17 cellular contexts compared by ENCODE assay signal in genomic region chr1:61388586-61388985, GRCh38.
A peak's percentile ranks its signal among the peaks of the same experiment; 100 is the strongest.
DNase-seq lines count a peak whose midpoint lies in the region; ATAC-seq, FAIRE-seq and TF ChIP-seq lines count a peak whose summit lies in the region.
"Had no signal": no experiment of that assay in that cellular context is flagged by ENCODE, and none has a peak within 500 bp of the region (broad histone marks: within the 10 kb centered on the region; RNA-seq: fewer than 3 reads in every experiment).

No MANE protein-coding gene starts in this region.

- peaks cover 50% of the 10 kb centered on the region for H3K36me3 ChIP-seq in adipocyte (ENCODE audit: control insufficient read depth, insufficient read depth, low read length, severe bottlenecking)

- peaks cover 5% of the 10 kb centered on the region for H3K4me1 ChIP-seq in adipocyte (ENCODE audit: control insufficient read depth, insufficient read depth, low read length)
- H3K4me1 ChIP-seq: Caco-2 had no signal

- H3K27me3 ChIP-seq in adipocyte (replicated peaks; ENCODE audit: control insufficient read depth, insufficient read depth, low read length) = no peaks in the 10 kb centered on the region
- H3K27me3 ChIP-seq: sigmoid colon had no signal

- peak overlapping the region; percentile 7 for H3K4me3 ChIP-seq in adipocyte (ENCODE audit: low read length)
- H3K4me3 ChIP-seq in fibroblast of mammary gland (ENCODE audit: control insufficient read depth, low read depth, low read length) = no peak overlapping the region
- H3K4me3 ChIP-seq: sigmoid colon had no signal

- TF ChIP-seq CTCF in fibroblast of mammary gland (conservative IDR thresholded peaks at IDR 0.05; ENCODE audit: control insufficient read depth, insufficient read depth, low read depth, low read length) = no peak

- DNase-seq in GM12892 (ENCODE audit: insufficient read length) (no peak), adipocyte (ENCODE audit: low read depth) (peak; percentile 45), fibroblast of mammary gland (ENCODE audit: low read depth) (peak; percentile 58), pulmonary artery endothelial cell (ENCODE audit: low read depth, low spot score) (peak; percentile 39), RKO (ENCODE audit: low spot score) (no peak), NCI-H345 (lab: John Stamatoyannopoulos, UW) (no peak)
- no peak for DNase-seq in activated CD8-positive, alpha-beta memory T cell treated with anti-CD3 and anti-CD28 coated beads, Interleukin-2, amount 50 U/mL, for 4 hours
- DNase-seq: activated CD4-positive, alpha-beta T cell treated with anti-CD3 and anti-CD28 coated beads for 48 hours; activated naive CD4-positive, alpha-beta T cell treated with anti-CD3 and anti-CD28 coated beads for 36 hours; AML-193; Caco-2; GF-D8; H7; sigmoid colon; stimulated activated CD4-positive, alpha-beta T cell treated with anti-CD3 and anti-CD28 coated beads, Interleukin-4, amount 100 ng/mL, for 1 hour had no signal

- no peak for TF ChIP-seq POLR2A in GM12892 (IDR thresholded peaks at IDR 0.05; ENCODE audit: low read depth, low read length)

- H3K9ac ChIP-seq in adipocyte (ENCODE audit: low read length) = no peak overlapping the region

- peak; percentile 40 for FAIRE-seq in GM12892 (lab: Jason Lieb, UNC)
- FAIRE-seq: HTR-8/SVneo had no signal

- peaks cover 11% of the 10 kb centered on the region for H3K9me3 ChIP-seq in adipocyte (ENCODE audit: control insufficient read depth, low read length)
- H3K9me3 ChIP-seq: Caco-2 had no signal

- no peak for ATAC-seq in GM19455 (IDR thresholded peaks at IDR 0.05; ENCODE audit: unreplicated experiment)

Comparison
In these comparisons a context has a peak if more than half of its experiments do, and no peak if none do; other contexts are left out.
1. DNase-seq: peak in adipocyte (single experiment), fibroblast of mammary gland (single experiment) and pulmonary artery endothelial cell (single experiment); none in GM12892 (single experiment), RKO (single experiment), activated CD8-positive, alpha-beta memory T cell treated with anti-CD3 and anti-CD28 coated beads, Interleukin-2, amount 50 U/mL, for 4 hours (single experiment) and NCI-H345 (single experiment).